Comparison of ENCODE assay signal across 22 cellular contexts in genomic region chr22:35632902-35633301, GRCh38. TPM values are rescaled to one million over a fixed set of nuclear protein-coding genes. Genes with fewer than 3 reads are reported as not detected.
"Had no signal": no experiment of that assay in that cellular context is flagged by ENCODE, and none has a peak within 500 bp of the region (broad histone marks: within the 10 kb centered on the region; RNA-seq: fewer than 3 reads in every experiment).

No MANE protein-coding gene starts in this region.

- H3K4me3 ChIP-seq: breast epithelium, esophagus squamous epithelium, lower lobe of right lung, neural progenitor cell, SK-N-MC, upper lobe of right lung had no signal

- H3K9me3 ChIP-seq: breast epithelium, esophagus squamous epithelium, lower lobe of right lung, upper lobe of right lung had no signal

- H3K36me3 Mint-ChIP-seq: activated naive CD4-positive, alpha-beta T cell treated with anti-CD3 and anti-CD28 coated beads, Interleukin-2, amount 10 ng/mL, durations not matched to agents 7 days and 5 days; mesothelial cell of epicardium; neural progenitor cell had no signal

- H3K9me3 Mint-ChIP-seq: dendritic cell treated with granulocyte-macrophage colony-stimulating factor and Interleukin-4, amounts not matched to agents 40 ng/mL and 50 ng/mL, for 4 days; T-helper 2 cell treated with Interferon-gamma antibody and Interleukin-4, amounts not matched to agents 5 μg/mL and 100 μg/mL, for 36 hours had no signal

- H3K27ac Mint-ChIP-seq: activated B cell treated with CpG ODN at 0.5 μM for 24 hours; activated CD4-positive, alpha-beta memory T cell treated with anti-CD3 and anti-CD28 coated beads, Interleukin-2, amount 10 ng/mL, durations not matched to agents 7 days and 5 days; activated naive CD4-positive, alpha-beta T cell treated with anti-CD3 and anti-CD28 coated beads, Interleukin-2, amount 10 ng/mL, durations not matched to agents 7 days and 5 days; activated T-helper 2 cell treated with anti-CD3 and anti-CD28 coated beads, Interferon-gamma antibody, Interleukin-2, Interleukin-4, amounts not matched to agents 10 μg/mL and 5 μg/mL and 100 μg/mL, durations not matched to agents 14 hours and 24 hours and 36 hours; mesothelial cell of epicardium; neural progenitor cell; stimulated activated naive CD8-positive, alpha-beta T cell treated with anti-CD3 and anti-CD28 coated beads, Interleukin-15, Interleukin-2, amounts not matched to agents 100 ng/mL and 50 ng/mL, for 24 hours; T-helper 2 cell treated with Interferon-gamma antibody and Interleukin-4, amounts not matched to agents 5 μg/mL and 100 μg/mL, for 36 hours had no signal

- H3K27ac ChIP-seq: breast epithelium, esophagus squamous epithelium, lower lobe of right lung, neural progenitor cell, SK-N-MC, upper lobe of right lung had no signal

- ATAC-seq: lower lobe of right lung, upper lobe of right lung had no signal

- H3K27me3 ChIP-seq: breast epithelium, esophagus squamous epithelium, neural progenitor cell, upper lobe of right lung had no signal

- H3K4me3 Mint-ChIP-seq: activated B cell treated with CpG ODN at 0.5 μM for 24 hours; activated CD4-positive, alpha-beta memory T cell treated with anti-CD3 and anti-CD28 coated beads, Interleukin-2, amount 10 ng/mL, durations not matched to agents 7 days and 5 days; activated naive CD4-positive, alpha-beta T cell treated with anti-CD3 and anti-CD28 coated beads, Interleukin-2, amount 10 ng/mL, durations not matched to agents 7 days and 5 days; dendritic cell treated with granulocyte-macrophage colony-stimulating factor and Interleukin-4, amounts not matched to agents 40 ng/mL and 50 ng/mL, for 4 days; mesothelial cell of epicardium; neural progenitor cell; stimulated activated naive CD8-positive, alpha-beta T cell treated with anti-CD3 and anti-CD28 coated beads, Interleukin-15, Interleukin-2, amounts not matched to agents 100 ng/mL and 50 ng/mL, for 24 hours; T-helper 2 cell treated with Interferon-gamma antibody and Interleukin-4, amounts not matched to agents 5 μg/mL and 100 μg/mL, for 36 hours had no signal

- H3K36me3 ChIP-seq: breast epithelium, esophagus squamous epithelium, lower lobe of right lung, neural progenitor cell, upper lobe of right lung had no signal

- DNase-seq: activated B cell treated with CpG ODN at 0.5 μM for 24 hours; activated CD4-positive, alpha-beta memory T cell treated with anti-CD3 and anti-CD28 coated beads, Interleukin-2, amount 10 ng/mL, durations not matched to agents 7 days and 5 days; activated CD4-positive, alpha-beta T cell treated with anti-CD3 and anti-CD28 coated beads for 4 hours; activated naive CD4-positive, alpha-beta T cell treated with anti-CD3 and anti-CD28 coated beads, Interleukin-2, amount 10 ng/mL, durations not matched to agents 7 days and 5 days; activated T-cell treated with anti-CD3 and anti-CD28 coated beads, Interleukin-2, amount 50 U/mL, for 1 hour; effector CD8-positive, alpha-beta T cell; esophagus squamous epithelium; hippocampal formation; lower lobe of right lung; upper lobe of right lung had no signal

RNA-seq across cellular contexts. Expression of gene MB, which starts 15.8 kb away (rescaled TPM):
- total RNA-seq: activated B cell treated with CpG ODN at 0.5 μM for 24 hours; activated CD4-positive, alpha-beta memory T cell treated with anti-CD3 and anti-CD28 coated beads, Interleukin-2, amount 10 ng/mL, durations not matched to agents 7 days and 5 days; astrocyte; fibroblast of villous mesenchyme; mesothelial cell of epicardium; progenitor cell of endocrine pancreas; temporal lobe had no signal
